In the genomic region with DNA sequence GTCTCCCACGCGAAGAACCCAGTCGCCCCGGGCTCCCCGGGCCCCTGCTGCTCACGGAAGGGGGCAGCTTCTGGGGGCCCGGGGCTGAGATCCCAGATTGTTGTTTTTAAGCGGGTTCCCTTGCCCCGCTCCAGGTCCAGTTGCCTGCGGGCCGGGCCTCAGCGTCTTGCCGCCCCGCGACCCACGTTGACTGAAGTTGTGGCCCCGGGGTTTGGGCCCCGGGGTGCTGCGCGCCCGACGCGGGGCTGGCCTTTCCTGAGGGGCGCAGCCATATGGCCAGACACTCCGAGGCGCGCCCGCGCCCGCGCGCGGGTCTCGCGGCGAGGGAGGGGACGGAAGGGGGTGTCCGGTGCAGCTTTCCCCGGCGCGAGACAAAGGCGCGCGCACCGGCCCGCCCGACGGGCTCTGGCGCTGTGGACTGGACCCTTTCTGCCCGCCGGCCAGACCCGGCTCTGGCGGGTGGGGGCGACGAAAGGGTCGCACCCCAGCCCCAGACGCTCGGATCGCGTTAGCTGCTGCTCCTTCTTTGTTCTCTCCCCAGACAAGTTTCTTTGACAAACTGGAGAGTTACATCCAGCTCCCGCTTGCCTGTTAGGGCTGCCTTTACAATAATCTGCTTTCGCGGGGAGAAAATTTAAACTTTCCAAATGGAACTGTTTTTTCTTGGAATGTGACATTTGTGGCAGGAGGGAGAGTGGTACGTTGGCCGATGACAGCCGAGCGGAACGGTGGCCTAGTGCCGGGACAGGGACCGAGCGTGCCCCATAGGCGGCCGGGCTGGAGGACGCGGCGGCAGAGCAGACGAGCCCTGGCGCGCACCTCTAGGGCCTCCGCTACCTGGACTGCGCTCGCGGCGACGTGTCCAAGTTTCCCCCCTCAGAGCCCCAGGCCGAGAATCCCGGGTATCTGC, we compare ENCODE assay signal across 8 cellular contexts. TPM values are rescaled to one million over a fixed set of nuclear protein-coding genes. Genes with fewer than 3 reads are reported as not detected.
DNase-seq lines count a peak whose midpoint lies in the region; ATAC-seq and TF ChIP-seq lines count a peak whose summit lies in the region.

No MANE protein-coding gene starts in this region.

- POLR2A ChIA-PET in AG04450 (lab: Yijun Ruan, JAX): interaction anchor here (1.0 to 1.2 kb wide), 5 partner anchors 26 to 76 kb away, joined by 3 to 5 read pairs (median 4); no protein-coding TSS in a partner anchor

- TF ChIP-seq POLR2A in GM18505 (IDR thresholded peaks at IDR 0.05; ENCODE audit: borderline replicate concordance, extremely low read depth, insufficient read depth, insufficient read length): no peak

- CTCF ChIA-PET in AG04450 (lab: Charles Lee): interaction anchor here (0.5 to 2.0 kb wide), 5 partner anchors 18 to 200 kb away, joined by 3 to 10 read pairs (median 4); no protein-coding TSS in a partner anchor

- no peaks in the 10 kb centered on the region for H3K36me3 ChIP-seq in iPS-20b (ENCODE audit: insufficient read depth, low read depth, low read length)
- no peaks in the 10 kb centered on the region for H3K36me3 ChIP-seq in skeletal muscle satellite cell (ENCODE audit: insufficient read depth, low read length)

- peak overlapping the region; percentile 79; the same call in 1 of the 2 replicates for H3K9ac ChIP-seq in iPS-20b (ENCODE audit: low read depth, low read length)
- H3K9ac ChIP-seq in skeletal muscle satellite cell (ENCODE audit: low read depth, low read length): peak overlapping the region; percentile 97

- H3K4me1 Mint-ChIP-seq in brain: peaks cover 46% of the 10 kb centered on the region

- H3K9me3 ChIP-seq in AG04450 (ENCODE audit: control insufficient read depth, insufficient read depth, low read length): peaks cover 4% of the 10 kb centered on the region; the same call in 1 of the 2 replicates
- H3K9me3 ChIP-seq in iPS-20b (ENCODE audit: insufficient read depth, low read depth, low read length): no peaks in the 10 kb centered on the region
- H3K9me3 ChIP-seq in skeletal muscle satellite cell (replicated peaks; ENCODE audit: low read length): no peaks in the 10 kb centered on the region

- H3K4me3 Mint-ChIP-seq in brain: peak overlapping the region in 1 of 5 experiments; percentile 99

- H3K4me2 ChIP-seq in skeletal muscle satellite cell (ENCODE audit: low read length): peak overlapping the region; percentile 91

- peaks cover 35% of the 10 kb centered on the region for H3K4me1 ChIP-seq in iPS-20b (ENCODE audit: insufficient read depth, low read length)
- peaks cover 29% of the 10 kb centered on the region for H3K4me1 ChIP-seq in skeletal muscle satellite cell (ENCODE audit: control insufficient read depth, insufficient read depth, low read length)

- peak overlapping the region; percentile 75 for H3K27ac ChIP-seq in AG04450 (ENCODE audit: low read depth, low read length)
- H3K27ac ChIP-seq in iPS-20b (ENCODE audit: low read length): no peak overlapping the region

- H3K27me3 ChIP-seq in AG04450 (ENCODE audit: control insufficient read depth, insufficient read depth, low read length) (no peaks in the 10 kb centered on the region), iPS-20b (ENCODE audit: insufficient read depth, low read length) (peaks cover 62% of the 10 kb centered on the region), skeletal muscle satellite cell (ENCODE audit: control insufficient read depth, insufficient read depth, low read length) (no peaks in the 10 kb centered on the region)

- no peak for DNase-seq in AG04450 (ENCODE audit: low read depth, low spot score)
- peak; percentile 50 for DNase-seq in NAMALWA (ENCODE audit: low spot score)
- DNase-seq in NOMO-1 treated with dmso at 0.1 percent for 144 hours (lab: John Stamatoyannopoulos, UW; ENCODE audit: unreplicated experiment): no peak

- peaks cover 0 to 10% (median 6%) of the 10 kb centered on the region in 5 experiments for H3K9me3 Mint-ChIP-seq in brain

- H3K4me3 ChIP-seq in AG04450 (ENCODE audit: low read depth, low read length) (peak overlapping the region; percentile 95), iPS-20b (ENCODE audit: low read length) (peak overlapping the region; percentile 85), skeletal muscle satellite cell (ENCODE audit: low read length) (peak overlapping the region; percentile 95)

- ATAC-seq in GM18505 (IDR thresholded peaks at IDR 0.05; ENCODE audit: unreplicated experiment) (peak; percentile 28), GM18520 (IDR thresholded peaks at IDR 0.05; ENCODE audit: unreplicated experiment) (no peak)

- TF ChIP-seq CTCF in AG04450 (IDR thresholded peaks at IDR 0.05; ENCODE audit: low read depth, low read length) (no peak), brain (conservative IDR thresholded peaks at IDR 0.05) (no peak)

- peaks cover 7% of the 10 kb centered on the region for H3K27me3 Mint-ChIP-seq in brain

- H3K27ac Mint-ChIP-seq in brain: peak overlapping the region; percentile 94 to 99 (median 98)

- H3K36me3 Mint-ChIP-seq in brain: peaks cover 25% of the 10 kb centered on the region

RNA-seq across cellular contexts. Expression of a gene that starts 0.7 kb away (rescaled TPM):
- polyA plus RNA-seq in AG04450 (2011; rRNA removed): 40.5 and 43.7 TPM in 2 replicates
- 92.4 and 95.9 TPM in 2 replicates for polyA minus RNA-seq in AG04450 (2011; rRNA and poly(A)+ RNA removed)
- 65.6 TPM for polyA plus RNA-seq in brain (ENCODE audit: insufficient read depth, low read depth, low replicate concordance)
- 31.4 and 31.9 TPM in 2 replicates for total RNA-seq in skeletal muscle satellite cell (2012; rRNA removed)
